In the genomic region with DNA sequence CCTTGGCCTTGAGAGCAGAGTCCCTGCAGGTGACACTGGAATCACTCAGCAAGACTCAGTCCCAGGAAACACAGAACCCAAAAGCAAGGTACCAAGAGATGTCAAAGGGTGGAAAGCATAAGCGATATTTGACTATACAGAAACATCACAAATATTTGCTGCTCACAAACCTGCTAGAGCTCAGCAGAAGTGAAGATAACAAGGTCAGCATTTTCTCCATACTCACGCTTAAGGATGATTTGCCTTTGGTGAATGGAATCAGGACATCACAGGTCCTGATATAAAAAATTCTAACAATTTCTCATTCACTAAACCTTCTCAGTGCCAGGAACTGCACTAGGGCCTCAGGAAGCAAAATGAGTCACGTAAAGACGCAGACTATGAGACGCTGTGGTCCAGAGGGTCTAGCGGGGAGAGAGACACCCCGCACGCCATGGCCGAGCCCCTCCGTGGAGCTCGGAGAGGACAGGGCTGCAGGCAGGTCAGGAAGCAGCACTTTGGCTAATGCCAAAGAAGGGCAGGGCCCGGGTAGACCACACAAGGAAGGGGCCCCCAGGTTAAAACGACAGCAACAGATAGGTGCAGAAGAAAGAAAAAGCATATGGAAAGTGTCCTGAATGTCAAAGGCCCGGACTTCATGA, we compare ENCODE assay signal across 1 cellular context.
A peak's percentile ranks its signal among the peaks of the same experiment; 100 is the strongest.
TF ChIP-seq lines count a peak whose summit lies in the region.

No MANE protein-coding gene starts in this region.

TF ChIP-seq in K562, 482 proteins besides CTCF, POLR2A, EP300 and RAD21 (continued from another document):
- TF ChIP-seq, protein P1, sequence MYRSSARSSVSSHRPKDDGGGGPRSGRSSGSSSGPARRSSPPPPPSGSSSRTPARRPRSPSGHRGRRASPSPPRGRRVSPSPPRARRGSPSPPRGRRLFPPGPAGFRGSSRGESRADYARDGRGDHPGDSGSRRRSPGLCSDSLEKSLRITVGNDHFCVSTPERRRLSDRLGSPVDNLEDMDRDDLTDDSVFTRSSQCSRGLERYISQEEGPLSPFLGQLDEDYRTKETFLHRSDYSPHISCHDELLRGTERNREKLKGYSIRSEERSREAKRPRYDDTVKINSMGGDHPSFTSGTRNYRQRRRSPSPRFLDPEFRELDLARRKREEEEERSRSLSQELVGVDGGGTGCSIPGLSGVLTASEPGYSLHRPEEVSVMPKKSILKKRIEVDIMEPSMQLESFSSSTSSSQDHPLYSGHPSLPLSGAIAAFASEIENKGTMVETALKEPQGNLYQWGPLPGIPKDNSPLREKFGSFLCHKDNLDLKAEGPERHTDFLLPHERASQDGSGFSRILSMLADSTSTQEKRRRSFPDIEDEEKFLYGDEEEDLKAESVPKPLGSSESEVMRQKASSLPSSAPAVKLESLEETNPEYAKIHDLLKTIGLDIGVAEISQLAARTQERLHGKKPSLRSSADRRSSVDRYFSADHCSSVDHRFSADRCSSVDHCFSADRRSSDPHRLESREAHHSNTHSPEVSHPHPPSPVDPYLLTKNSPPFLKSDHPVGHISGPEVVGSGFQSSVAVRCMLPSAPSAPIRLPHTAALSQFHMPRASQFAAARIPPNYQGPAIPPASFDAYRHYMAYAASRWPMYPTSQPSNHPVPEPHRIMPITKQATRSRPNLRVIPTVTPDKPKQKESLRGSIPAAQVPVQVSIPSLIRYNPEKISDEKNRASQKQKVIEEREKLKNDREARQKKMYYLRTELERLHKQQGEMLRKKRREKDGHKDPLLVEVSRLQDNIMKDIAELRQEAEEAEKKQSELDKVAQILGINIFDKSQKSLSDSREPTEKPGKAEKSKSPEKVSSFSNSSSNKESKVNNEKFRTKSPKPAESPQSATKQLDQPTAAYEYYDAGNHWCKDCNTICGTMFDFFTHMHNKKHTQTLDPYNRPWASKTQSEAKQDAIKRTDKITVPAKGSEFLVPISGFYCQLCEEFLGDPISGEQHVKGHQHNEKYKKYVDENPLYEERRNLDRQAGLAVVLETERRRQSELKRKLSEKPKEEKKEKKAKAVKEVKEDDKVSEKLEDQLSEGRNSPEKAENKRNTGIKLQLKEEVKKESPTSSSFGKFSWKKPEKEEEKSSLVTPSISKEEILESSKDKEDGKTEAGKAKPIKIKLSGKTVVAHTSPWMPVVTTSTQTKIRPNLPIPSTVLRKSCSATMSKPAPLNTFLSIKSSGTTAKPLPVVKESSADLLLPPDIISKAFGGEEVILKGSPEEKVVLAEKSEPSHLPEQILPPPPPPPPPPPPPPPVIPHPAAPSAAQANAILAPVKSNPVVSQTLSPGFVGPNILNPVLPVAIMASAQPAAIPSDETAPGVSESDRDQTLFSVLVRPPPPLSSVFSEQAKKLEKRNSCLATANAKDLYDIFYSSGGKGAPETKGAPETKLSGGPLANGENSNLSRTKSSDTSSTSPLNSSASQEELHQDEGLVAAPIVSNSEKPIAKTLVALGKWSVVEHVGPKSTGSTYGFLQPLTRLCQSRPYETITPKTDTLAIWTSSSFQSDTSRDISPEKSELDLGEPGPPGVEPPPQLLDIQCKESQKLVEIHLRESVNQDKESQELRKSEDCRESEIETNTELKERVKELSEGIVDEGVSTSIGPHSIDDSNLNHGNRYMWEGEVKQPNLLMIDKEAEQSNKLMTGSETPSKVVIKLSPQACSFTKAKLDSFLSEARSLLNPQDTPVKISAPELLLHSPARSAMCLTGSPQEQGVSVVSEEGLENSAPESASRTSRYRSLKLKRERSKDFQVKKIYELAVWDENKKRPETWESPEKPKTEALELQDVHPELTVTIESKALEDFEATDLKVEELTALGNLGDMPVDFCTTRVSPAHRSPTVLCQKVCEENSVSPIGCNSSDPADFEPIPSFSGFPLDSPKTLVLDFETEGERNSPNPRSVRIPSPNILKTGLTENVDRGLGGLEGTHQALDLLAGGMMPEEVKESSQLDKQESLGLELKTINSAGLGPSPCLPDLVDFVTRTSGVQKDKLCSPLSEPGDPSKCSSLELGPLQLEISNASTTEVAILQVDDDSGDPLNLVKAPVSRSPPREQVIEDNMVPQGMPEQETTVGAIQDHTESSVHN (IDR thresholded peaks at IDR 0.05; ENCODE audit: borderline replicate concordance in 1 of 2, low read depth in 1 of 2), result no peak
- TF ChIP-seq ZNF316 (IDR thresholded peaks at IDR 0.05) (peak; percentile 74), C11orf30 (IDR thresholded peaks at IDR 0.05; ENCODE audit: low read depth) (peak; percentile 65), MAFF (IDR thresholded peaks at IDR 0.05; ENCODE audit: low read length) (peak; percentile 37; the same call in 1 of the 2 replicates)
